ENCODE assay signal across 17 cellular contexts in genomic region chr15:73400222-73400621, GRCh38. TPM values are rescaled to one million over a fixed set of nuclear protein-coding genes. Genes with fewer than 3 reads are reported as not detected.
"Had no signal": no experiment of that assay in that cellular context is flagged by ENCODE, and none has a peak within 500 bp of the region (broad histone marks: within the 10 kb centered on the region; RNA-seq: fewer than 3 reads in every experiment).

No MANE protein-coding gene starts in this region.

RNA-seq across cellular contexts. Expression of gene HCN4, which starts 31.5 kb away (rescaled TPM):
- total RNA-seq: activated CD4-positive, alpha-beta T cell treated with anti-CD3 and anti-CD28 coated beads for 36 hours; activated T-helper 1 cell treated with anti-CD3 and anti-CD28 coated beads, Interleukin-12 subunit alpha, Interleukin-12 subunit beta, Interleukin-2, Interleukin-4 antibody, amounts not matched to agents 30 ng/mL and 10 ng/mL and 1 ng/mL, durations not matched to agents 14 hours and 24 hours and 36 hours; dermis microvascular lymphatic vessel endothelial cell; esophagus squamous epithelium; lung microvascular endothelial cell; omental fat pad; posterior vena cava; T-helper 2 cell treated with Interferon-gamma antibody and Interleukin-4, amounts not matched to agents 100 ng/mL and 5 ng/mL, for 36 hours had no signal

RNA-seq across cellular contexts. Expression of gene REC114, which starts 42.7 kb away (rescaled TPM):
- total RNA-seq: activated CD4-positive, alpha-beta T cell treated with anti-CD3 and anti-CD28 coated beads for 36 hours; activated naive CD4-positive, alpha-beta T cell treated with anti-CD3 and anti-CD28 coated beads, Interleukin-2, amount 50 U/mL, for 72 hours; activated T-helper 1 cell treated with anti-CD3 and anti-CD28 coated beads, Interleukin-12 subunit alpha, Interleukin-12 subunit beta, Interleukin-2, Interleukin-4 antibody, amounts not matched to agents 30 ng/mL and 10 ng/mL and 1 ng/mL, durations not matched to agents 14 hours and 24 hours and 36 hours; adrenal gland; cardiac septum; dermis microvascular lymphatic vessel endothelial cell; esophagus squamous epithelium; frontal cortex; kidney; left lung; lung microvascular endothelial cell; omental fat pad; posterior vena cava; T-helper 2 cell treated with Interferon-gamma antibody and Interleukin-4, amounts not matched to agents 100 ng/mL and 5 ng/mL, for 36 hours; upper lobe of right lung; WTC11 had no signal
- polyA plus RNA-seq: neural cell had no signal
